1 cellular context compared by ENCODE assay signal in genomic region chr1:247474367-247474766, GRCh38.
TF ChIP-seq lines count a peak whose summit lies in the region.

No MANE protein-coding gene starts in this region.

TF ChIP-seq in H1, 55 proteins besides CTCF, POLR2A, EP300 and RAD21:
- TF ChIP-seq PHF8 (conservative IDR thresholded peaks at IDR 0.05; ENCODE audit: low read depth, low read length) (no peak), SAP30 (IDR thresholded peaks at IDR 0.05; ENCODE audit: insufficient read depth, insufficient replicate concordance, low read length) (no peak), HDAC6 (IDR thresholded peaks at IDR 0.05; ENCODE audit: low read depth, low read length) (no peak), USF2 (IDR thresholded peaks at IDR 0.05; ENCODE audit: low read length) (no peak), EGR1 (IDR thresholded peaks at IDR 0.05; ENCODE audit: borderline replicate concordance, low read depth, low read length) (no peak), POLR2AphosphoS5 (IDR thresholded peaks at IDR 0.05; ENCODE audit: low read depth, low read length) (no peak), SP4 (IDR thresholded peaks at IDR 0.05; ENCODE audit: low read length) (no peak), RNF2 (IDR thresholded peaks at IDR 0.05; ENCODE audit: borderline replicate concordance, low read depth, low read length, missing control alignments, poor library complexity, severe bottlenecking) (no peak), TCF12 (IDR thresholded peaks at IDR 0.05; ENCODE audit: low read depth, low read length) (no peak), KDM1A (IDR thresholded peaks at IDR 0.05; ENCODE audit: borderline replicate concordance, low read length) (no peak), CREB1 (IDR thresholded peaks at IDR 0.05) (no peak), CHD7 (IDR thresholded peaks at IDR 0.05; ENCODE audit: insufficient replicate concordance, low read length) (no peak), BCL11A (IDR thresholded peaks at IDR 0.05; ENCODE audit: low read depth in 2 of 2, low read length in 2 of 2) (no peak), TBP (IDR thresholded peaks at IDR 0.05; ENCODE audit: low read depth, low read length) (no peak), RBBP5 (IDR thresholded peaks at IDR 0.05; ENCODE audit: borderline replicate concordance, low read depth, low read length) (no peak), ATF2 (IDR thresholded peaks at IDR 0.05; ENCODE audit: low read length) (no peak), JUN (IDR thresholded peaks at IDR 0.05; ENCODE audit: low read depth, low read length) (no peak), EZH2 (IDR thresholded peaks at IDR 0.05; ENCODE audit: low read depth, low read length, severe bottlenecking) (no peak), CTBP2 (IDR thresholded peaks at IDR 0.05; ENCODE audit: borderline replicate concordance, insufficient read depth, insufficient read length, low read length) (no peak), ASH2L (IDR thresholded peaks at IDR 0.05; ENCODE audit: low read length) (no peak)
